Comparison of ENCODE assay signal across 16 cellular contexts in the genomic region with DNA sequence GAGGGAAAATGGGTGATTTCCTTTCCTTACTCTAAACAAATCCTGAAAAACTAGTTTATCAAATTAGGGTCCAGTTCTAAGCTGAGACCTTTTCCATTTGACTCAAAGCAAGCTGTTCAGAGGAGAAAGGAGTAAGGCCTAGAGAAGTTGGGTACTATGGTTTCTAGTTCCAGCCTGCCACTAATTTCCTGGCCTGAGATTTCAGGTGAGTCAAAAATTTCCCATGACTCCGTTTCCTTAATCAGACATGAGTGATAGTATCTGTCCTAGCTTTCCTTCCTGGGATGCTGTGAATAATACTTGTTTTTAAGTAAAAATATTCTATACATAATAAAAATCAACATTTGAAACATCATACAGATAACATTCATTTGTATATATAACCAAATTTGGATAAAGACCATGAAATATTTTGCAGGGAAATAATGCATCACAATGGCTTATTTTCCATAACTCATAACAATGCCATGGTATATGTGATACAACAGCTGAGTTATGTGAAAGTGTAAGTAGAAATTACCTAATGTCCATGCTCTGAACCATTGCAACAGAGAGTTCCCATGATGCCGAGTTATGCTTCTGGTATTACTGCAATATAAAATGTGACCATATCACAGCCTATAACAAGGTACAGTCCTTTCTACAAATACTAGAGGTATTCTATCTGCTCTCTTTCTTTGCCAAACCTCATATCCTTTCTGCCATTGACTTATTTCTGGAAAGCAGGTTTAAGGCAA.
DNase-seq lines count a peak whose midpoint lies in the region; ATAC-seq, FAIRE-seq and TF ChIP-seq lines count a peak whose summit lies in the region.
"Had no signal": no experiment of that assay in that cellular context is flagged by ENCODE, and none has a peak within 500 bp of the region (broad histone marks: within the 10 kb centered on the region; RNA-seq: fewer than 3 reads in every experiment).

No MANE protein-coding gene starts in this region.

- no peaks in the 10 kb centered on the region for H3K9me3 Mint-ChIP-seq in stimulated activated memory B cell treated with anti-CD40 and anti-IgM and Interleukin-4, amounts not matched to agents 10 μg/mL and 1 μg/mL and 100 μg/mL, for 72 hours
- H3K9me3 Mint-ChIP-seq in activated naive CD4-positive, alpha-beta T cell treated with anti-CD3 and anti-CD28 coated beads for 36 hours = no peaks in the 10 kb centered on the region
- H3K9me3 Mint-ChIP-seq: activated T-helper 1 cell treated with anti-CD3 and anti-CD28 coated beads, Interleukin-12 subunit alpha, Interleukin-12 subunit beta, Interleukin-2, Interleukin-4 antibody, amounts not matched to agents 30 ng/mL and 10 ng/mL and 1 ng/mL, durations not matched to agents 14 hours and 24 hours and 36 hours; CD8-positive, alpha-beta memory T cell; T-helper 1 cell treated with Interleukin-12 subunit alpha and Interleukin-12 subunit beta and Interleukin-4 antibody, amounts not matched to agents 30 μg/mL and 1 μg/mL, for 36 hours had no signal

- no peaks in the 10 kb centered on the region for H3K36me3 Mint-ChIP-seq in stimulated activated memory B cell treated with anti-CD40 and anti-IgM and Interleukin-4, amounts not matched to agents 10 μg/mL and 1 μg/mL and 100 μg/mL, for 72 hours
- peaks cover 2% of the 10 kb centered on the region for H3K36me3 Mint-ChIP-seq in activated naive CD4-positive, alpha-beta T cell treated with anti-CD3 and anti-CD28 coated beads for 36 hours (ENCODE audit: low read depth)
- H3K36me3 Mint-ChIP-seq: CD8-positive, alpha-beta memory T cell had no signal

- ATAC-seq in GM21360 (IDR thresholded peaks at IDR 0.05; ENCODE audit: unreplicated experiment) (peak; percentile 80), HG03066 (IDR thresholded peaks at IDR 0.05; ENCODE audit: low read depth, unreplicated experiment) (peak; percentile 78), heart right ventricle (no peak), left colon (no peak)
- no peak for ATAC-seq in stimulated activated memory B cell treated with anti-CD40 and anti-IgM and Interleukin-4, amounts not matched to agents 10 μg/mL and 1 μg/mL and 100 μg/mL, for 72 hours

- H3K9me3 ChIP-seq in heart right ventricle = no peaks in the 10 kb centered on the region

- WGBS in heart right ventricle, 2 donors = 80 to 90% methylated on average over 2 of the region's 2 CpGs

- no peak overlapping the region for H3K27ac Mint-ChIP-seq in stimulated activated memory B cell treated with anti-CD40 and anti-IgM and Interleukin-4, amounts not matched to agents 10 μg/mL and 1 μg/mL and 100 μg/mL, for 72 hours
- H3K27ac Mint-ChIP-seq in activated naive CD4-positive, alpha-beta T cell treated with anti-CD3 and anti-CD28 coated beads for 36 hours = no peak overlapping the region
- H3K27ac Mint-ChIP-seq: activated T-helper 1 cell treated with anti-CD3 and anti-CD28 coated beads, Interleukin-12 subunit alpha, Interleukin-12 subunit beta, Interleukin-2, Interleukin-4 antibody, amounts not matched to agents 30 ng/mL and 10 ng/mL and 1 ng/mL, durations not matched to agents 14 hours and 24 hours and 36 hours; T-helper 1 cell treated with Interleukin-12 subunit alpha and Interleukin-12 subunit beta and Interleukin-4 antibody, amounts not matched to agents 30 μg/mL and 1 μg/mL, for 36 hours had no signal

- DNase-seq in GM18507 (ENCODE audit: extremely low spot score, insufficient read length, low read depth) = no peak
- DNase-seq in cardiac fibroblast (ENCODE audit: low read depth in 2 of 2) = peak; percentile 27 to 75
- DNase-seq in heart right ventricle = no peak
- no peak for DNase-seq in activated naive CD4-positive, alpha-beta T cell treated with anti-CD3 and anti-CD28 coated beads for 36 hours
- DNase-seq in left colon = no peak
- DNase-seq: CD8-positive, alpha-beta memory T cell; dermis blood vessel endothelial cell; KBM-7; NCI-H748 treated with DMSO at 0.1 percent for 48 hours; stimulated activated CD4-positive, alpha-beta T cell treated with anti-CD3 and anti-CD28 coated beads, Interleukin-2, amount 100 ng/mL, for 48 hours had no signal

- H3K4me3 ChIP-seq in cardiac fibroblast (replicated peaks in 1 of 2; ENCODE audit: low read depth in 2 of 2, low read length in 2 of 2) (no peak overlapping the region), heart right ventricle (no peak overlapping the region)

- TF ChIP-seq CTCF in cardiac fibroblast (IDR thresholded peaks at IDR 0.05; ENCODE audit: low read depth, low read length) = no peak
- no peak for TF ChIP-seq CTCF in heart right ventricle (IDR thresholded peaks at IDR 0.05)

- CTCF ChIA-PET in activated naive CD4-positive, alpha-beta T cell treated with anti-CD3 and anti-CD28 coated beads for 36 hours (lab: Charles Lee) = no interaction called here

- no peaks in the 10 kb centered on the region for H3K36me3 ChIP-seq in heart right ventricle

- H3K27ac ChIP-seq in heart right ventricle = peak overlapping the region in 1 of 10 donors; percentile 19

- intact Hi-C loops in heart right ventricle (cut with DNase I) (loop anchor here in 3 of 10 donors (5.0 to 10.0 kb wide), 4 partner anchors 33 to 145 kb away; a partner anchor contains a TSS), left colon (cut with DNase I, micrococcal nuclease) (no loop called here)
- intact Hi-C loops in activated naive CD4-positive, alpha-beta T cell treated with anti-CD3 and anti-CD28 coated beads for 36 hours (cut with micrococcal nuclease) = loop anchor here (1.0 kb wide), 1 partner anchor 26 kb away; no protein-coding TSS in a partner anchor

- H3K4me1 ChIP-seq in heart right ventricle = peaks cover 0 to 40% (median 25%) of the 10 kb centered on the region in 9 donors

- no peak overlapping the region for H3K4me3 Mint-ChIP-seq in stimulated activated memory B cell treated with anti-CD40 and anti-IgM and Interleukin-4, amounts not matched to agents 10 μg/mL and 1 μg/mL and 100 μg/mL, for 72 hours
- no peak overlapping the region for H3K4me3 Mint-ChIP-seq in activated naive CD4-positive, alpha-beta T cell treated with anti-CD3 and anti-CD28 coated beads for 36 hours
- H3K4me3 Mint-ChIP-seq: activated T-helper 1 cell treated with anti-CD3 and anti-CD28 coated beads, Interleukin-12 subunit alpha, Interleukin-12 subunit beta, Interleukin-2, Interleukin-4 antibody, amounts not matched to agents 30 ng/mL and 10 ng/mL and 1 ng/mL, durations not matched to agents 14 hours and 24 hours and 36 hours; CD8-positive, alpha-beta memory T cell; T-helper 1 cell treated with Interleukin-12 subunit alpha and Interleukin-12 subunit beta and Interleukin-4 antibody, amounts not matched to agents 30 μg/mL and 1 μg/mL, for 36 hours had no signal

- no peaks in the 10 kb centered on the region for H3K27me3 ChIP-seq in heart right ventricle

- peak; percentile 61 for FAIRE-seq in GM18507 (lab: Jason Lieb, UNC)
- FAIRE-seq: urothelium cell line had no signal

- H3K4me1 Mint-ChIP-seq in stimulated activated memory B cell treated with anti-CD40 and anti-IgM and Interleukin-4, amounts not matched to agents 10 μg/mL and 1 μg/mL and 100 μg/mL, for 72 hours = no peaks in the 10 kb centered on the region
- H3K4me1 Mint-ChIP-seq in activated naive CD4-positive, alpha-beta T cell treated with anti-CD3 and anti-CD28 coated beads for 36 hours (ENCODE audit: low read depth) = peaks cover 57% of the 10 kb centered on the region

- peaks cover 6% of the 10 kb centered on the region for H3K27me3 Mint-ChIP-seq in stimulated activated memory B cell treated with anti-CD40 and anti-IgM and Interleukin-4, amounts not matched to agents 10 μg/mL and 1 μg/mL and 100 μg/mL, for 72 hours
- no peaks in the 10 kb centered on the region for H3K27me3 Mint-ChIP-seq in activated naive CD4-positive, alpha-beta T cell treated with anti-CD3 and anti-CD28 coated beads for 36 hours (ENCODE audit: low read depth)
- H3K27me3 Mint-ChIP-seq: CD8-positive, alpha-beta memory T cell had no signal

Comparison
In these comparisons a context has a peak if more than half of its experiments do, and no peak if none do; other contexts are left out.
1. DNase-seq: peak in cardiac fibroblast (2 of 2); none in GM18507 (single experiment), heart right ventricle (0 of 2), activated naive CD4-positive, alpha-beta T cell treated with anti-CD3 and anti-CD28 coated beads for 36 hours (single experiment) and left colon (0 of 2).
2. ATAC-seq: peak in GM21360 (single experiment) and HG03066 (single experiment); none in stimulated activated memory B cell treated with anti-CD40 and anti-IgM and Interleukin-4, amounts not matched to agents 10 μg/mL and 1 μg/mL and 100 μg/mL, for 72 hours (single experiment), heart right ventricle (0 of 8) and left colon (single experiment).